In genomic region chr4:182810103-182810605, GRCh38 we compare ENCODE assay signal across 19 cellular contexts.
DNase-seq lines count a peak whose midpoint lies in the region; ATAC-seq, FAIRE-seq and TF ChIP-seq lines count a peak whose summit lies in the region.
"Had no signal": no experiment of that assay in that cellular context is flagged by ENCODE, and none has a peak within 500 bp of the region (broad histone marks: within the 10 kb centered on the region; RNA-seq: fewer than 3 reads in every experiment).

No MANE protein-coding gene starts in this region.

- H3K27ac Mint-ChIP-seq in immature natural killer cell, result no peak overlapping the region
- H3K27ac Mint-ChIP-seq: CD8-positive, alpha-beta T cell had no signal

- ATAC-seq in HepG2, result no peak
- no peak for ATAC-seq in right lobe of liver
- no peak for ATAC-seq in HG02981 (IDR thresholded peaks at IDR 0.05; ENCODE audit: unreplicated experiment)
- no peak for ATAC-seq in aorta (ENCODE audit: low FRiP score)
- ATAC-seq: Panc1 had no signal

- H3K27me3 Mint-ChIP-seq in immature natural killer cell (ENCODE audit: low read depth in 3 of 3), result peaks cover 9 to 14% (median 10%) of the 10 kb centered on the region in 3 donors

- no peaks in the 10 kb centered on the region for H3K4me1 ChIP-seq in HepG2 (ENCODE audit: insufficient read depth, low read length)
- peaks cover 0 to 4% (median 0%) of the 10 kb centered on the region in 4 donors for H3K4me1 ChIP-seq in right lobe of liver
- H3K4me1 ChIP-seq in SJSA1 (replicated peaks), result peaks cover 29% of the 10 kb centered on the region
- H3K4me1 ChIP-seq in colonic mucosa, result no peaks in the 10 kb centered on the region
- no peaks in the 10 kb centered on the region for H3K4me1 ChIP-seq in aorta (ENCODE audit: control insufficient read depth in 1 of 2, insufficient read depth in 2 of 2, low read length in 2 of 2)
- H3K4me1 ChIP-seq: BE2C, SJCRH30 had no signal

- H4K20me1 ChIP-seq in HepG2 (ENCODE audit: insufficient read depth, low read length), result no peaks in the 10 kb centered on the region

- WGBS in HepG2 (ENCODE audit: low lambda C conversion rate), result 58% methylated on average over 4 of the region's 4 CpGs
- 89% methylated on average over 4 of the region's 4 CpGs for WGBS in right lobe of liver (ENCODE audit: insufficient coverage, low coverage, low lambda C conversion rate, missing lambda C conversion rate)
- WGBS in aorta, 2 donors, result 96 to 97% methylated on average over 4 of the region's 4 CpGs

- no peak for TF ChIP-seq RAD21 in HepG2 (CRISPR knock-in tag; IDR thresholded peaks at IDR 0.05)

- in situ Hi-C loops in HepG2 (cut with HindIII; ENCODE audit: extremely low pct_ligation_motif_present, low pct_unique_long_range_greater_than_20kb), result loop anchor here (25.0 kb wide), 1 partner anchor 1248 kb away; no protein-coding TSS in a partner anchor

- H3K79me2 ChIP-seq in HepG2 (ENCODE audit: insufficient read depth, low read length), result no peaks in the 10 kb centered on the region

- BruUV-seq in HepG2 (replicated peaks; lab: Mats Ljungman, UMichigan), result no TSS peak

- H3K4me3 Mint-ChIP-seq in immature natural killer cell, result no peak overlapping the region
- H3K4me3 Mint-ChIP-seq: CD8-positive, alpha-beta T cell had no signal

- H3K27me3 ChIP-seq in HepG2 (ENCODE audit: control insufficient read depth in 1 of 2, insufficient read depth in 2 of 2, low read length in 2 of 2) (no peaks in the 10 kb centered on the region; a peak in 1 of 5 replicates), right lobe of liver (no peaks in the 10 kb centered on the region), SJSA1 (replicated peaks) (no peaks in the 10 kb centered on the region), colonic mucosa (no peaks in the 10 kb centered on the region), aorta (ENCODE audit: control insufficient read depth in 1 of 2, insufficient read depth in 2 of 2, low read length in 1 of 2) (no peaks in the 10 kb centered on the region)
- H3K27me3 ChIP-seq: BE2C, SJCRH30 had no signal

- no peaks in the 10 kb centered on the region for H3K36me3 Mint-ChIP-seq in immature natural killer cell
- H3K36me3 Mint-ChIP-seq: CD8-positive, alpha-beta T cell had no signal

- intact Hi-C loops in HepG2 (cut with micrococcal nuclease; ENCODE audit: unreplicated experiment) (no loop called here), right lobe of liver (cut with DNase I) (no loop called here), colonic mucosa (cut with DNase I) (no loop called here), aorta (cut with DNase I) (no loop called here)

- H3K4me2 ChIP-seq in HepG2 (ENCODE audit: low read depth, low read length), result no peak overlapping the region

- H3K9ac ChIP-seq in HepG2 (ENCODE audit: insufficient read depth, low read depth, low read length), result no peak overlapping the region
- no peak overlapping the region for H3K9ac ChIP-seq in colonic mucosa (ENCODE audit: low read depth in 2 of 2, low read length in 2 of 2)

- peak; percentile 4 for FAIRE-seq in HepG2 (lab: Jason Lieb, UNC)

- no peak; the same call in 1 of the 2 replicates for TF ChIP-seq CTCF in HepG2 (CRISPR knock-in tag; IDR thresholded peaks at IDR 0.05)
- TF ChIP-seq CTCF in right lobe of liver (IDR thresholded peaks at IDR 0.05), result no peak
- TF ChIP-seq CTCF in colonic mucosa (IDR thresholded peaks at IDR 0.05), result no peak

- TF ChIP-seq POLR2A in HepG2 (IDR thresholded peaks at IDR 0.05; ENCODE audit: insufficient read depth in 1 of 2, low read depth in 2 of 2, low read length in 2 of 2) (no peak), right lobe of liver (IDR thresholded peaks at IDR 0.05) (no peak)

- peaks cover 4% of the 10 kb centered on the region; the same call in 1 of the 2 replicates for H3K9me3 ChIP-seq in HepG2 (ENCODE audit: low read length)
- no peaks in the 10 kb centered on the region for H3K9me3 ChIP-seq in right lobe of liver
- H3K9me3 ChIP-seq in SJSA1 (replicated peaks), result peaks cover 5% of the 10 kb centered on the region
- H3K9me3 ChIP-seq in colonic mucosa, result no peaks in the 10 kb centered on the region
- no peaks in the 10 kb centered on the region for H3K9me3 ChIP-seq in aorta (ENCODE audit: control insufficient read depth, low read length)
- H3K9me3 ChIP-seq: BE2C, SJCRH30 had no signal

- no peaks in the 10 kb centered on the region for H3K36me3 ChIP-seq in HepG2 (replicated peaks in 1 of 2; ENCODE audit: control insufficient read depth in 1 of 2, insufficient read depth in 2 of 2, low read length in 2 of 2)
- no peaks in the 10 kb centered on the region for H3K36me3 ChIP-seq in right lobe of liver
- H3K36me3 ChIP-seq in SJSA1, result no peaks in the 10 kb centered on the region
- H3K36me3 ChIP-seq in colonic mucosa, result no peaks in the 10 kb centered on the region
- H3K36me3 ChIP-seq in aorta (ENCODE audit: control insufficient read depth in 1 of 2, insufficient read depth in 2 of 2, low read length in 1 of 2), result no peaks in the 10 kb centered on the region
- H3K36me3 ChIP-seq: BE2C, HAP-1, SJCRH30 had no signal

- DNase-seq in HepG2 (ENCODE audit: low spot score), result no peak
- no peak for DNase-seq in right lobe of liver
- DNase-seq in SJSA1 (ENCODE audit: low read depth in 1 of 2, low spot score in 2 of 2), result no peak
- peak in 2 of 3 donors; percentile 21 to 23 for DNase-seq in immature natural killer cell
- no peak for DNase-seq in C1 segment of cervical spinal cord (lab: John Stamatoyannopoulos, UW)
- DNase-seq in colonic mucosa, result no peak
- no peak for DNase-seq in aorta
- DNase-seq: BE2C; CD8-positive, alpha-beta T cell; DMS79; KG1; NCI-H1417 treated with DMSO at 0.1 percent for 48 hours; NCI-H1930; NCI-H524 treated with DMSO at 0.1 percent for 48 hours; SJCRH30 had no signal

- H3K4me3 ChIP-seq in HepG2 (replicated peaks in 1 of 3; ENCODE audit: insufficient read depth in 1 of 3, low read depth in 2 of 3, low read length in 3 of 3), result no peak overlapping the region
- H3K4me3 ChIP-seq in right lobe of liver, result no peak overlapping the region
- no peak overlapping the region for H3K4me3 ChIP-seq in SJSA1
- H3K4me3 ChIP-seq in colonic mucosa, result no peak overlapping the region
- no peak overlapping the region for H3K4me3 ChIP-seq in aorta (ENCODE audit: low read length in 2 of 2)
- H3K4me3 ChIP-seq: HAP-1, SJCRH30 had no signal

- TF ChIP-seq EP300 in HepG2 (IDR thresholded peaks at IDR 0.05; ENCODE audit: low read depth in 2 of 2, low read length in 2 of 2), result no peak
- TF ChIP-seq EP300 in HepG2 (CRISPR knock-in tag; IDR thresholded peaks at IDR 0.05; ENCODE audit: borderline replicate concordance), result no peak

- H3K27ac ChIP-seq in HepG2 (ENCODE audit: extremely low read length, insufficient read depth, low read length), result no peak overlapping the region
- H3K27ac ChIP-seq in right lobe of liver, result no peak overlapping the region
- H3K27ac ChIP-seq in SJSA1, result peak overlapping the region; percentile 50; the same call in 1 of the 2 replicates
- no peak overlapping the region for H3K27ac ChIP-seq in colonic mucosa
- H3K27ac ChIP-seq in aorta (ENCODE audit: low read depth in 1 of 2, low read length in 2 of 2), result no peak overlapping the region
- H3K27ac ChIP-seq: 22Rv1, SJCRH30 had no signal

- H3K4me1 Mint-ChIP-seq in immature natural killer cell, result peaks cover 29 to 36% of the 10 kb centered on the region in 2 donors

- peaks cover 0 to 22% (median 6%) of the 10 kb centered on the region in 6 donors for H3K9me3 Mint-ChIP-seq in immature natural killer cell

- H2AFZ ChIP-seq in HepG2 (ENCODE audit: low read length), result no peak overlapping the region

- CTCF ChIA-PET in HepG2 (lab: Yijun Ruan, JAX; ENCODE audit: low intra/inter-chr PET ratio, low total read pairs), result interaction anchor here (1.8 kb wide), 1 partner anchor 115 kb away, joined by 6 read pairs; no protein-coding TSS in a partner anchor

- POLR2A ChIA-PET in HepG2 (lab: Yijun Ruan, JAX), result no interaction called here

TF ChIP-seq in HepG2, 621 proteins besides CTCF, POLR2A, EP300 and RAD21 (continues in another document):
- TF ChIP-seq AGO2 (optimal IDR thresholded peaks at IDR 0.05; ENCODE audit: low read depth, low read length) (no peak), TFDP1 (CRISPR knock-in tag; IDR thresholded peaks at IDR 0.05; ENCODE audit: borderline replicate concordance) (no peak), RFXANK (CRISPR knock-in tag; IDR thresholded peaks at IDR 0.05) (no peak), ZNF33B (CRISPR knock-in tag; IDR thresholded peaks at IDR 0.05) (no peak), PLRG1 (conservative IDR thresholded peaks at IDR 0.05) (0 out of 2 replicates have a peak, but pooled peaks have one; percentile 5), ZNF430 (CRISPR knock-in tag; IDR thresholded peaks at IDR 0.05) (no peak), ZNF121 (CRISPR knock-in tag; IDR thresholded peaks at IDR 0.05) (no peak), HDAC2 (CRISPR knock-in tag; IDR thresholded peaks at IDR 0.05) (no peak), FOXK2 (IDR thresholded peaks at IDR 0.05) (no peak), NBN (conservative IDR thresholded peaks at IDR 0.05) (0 out of 2 replicates have a peak, but pooled peaks have one; percentile 59), ZBTB25 (CRISPR knock-in tag; IDR thresholded peaks at IDR 0.05) (no peak)

Comparison
In these comparisons a context has a peak if more than half of its experiments do, and no peak if none do; other contexts are left out.
1. DNase-seq: peak in immature natural killer cell (2 of 3); none in HepG2 (single experiment), right lobe of liver (0 of 3), SJSA1 (0 of 2), C1 segment of cervical spinal cord (0 of 14), colonic mucosa (single experiment) and aorta (0 of 2).